ENCODE assay signal across 13 cellular contexts in the genomic region with DNA sequence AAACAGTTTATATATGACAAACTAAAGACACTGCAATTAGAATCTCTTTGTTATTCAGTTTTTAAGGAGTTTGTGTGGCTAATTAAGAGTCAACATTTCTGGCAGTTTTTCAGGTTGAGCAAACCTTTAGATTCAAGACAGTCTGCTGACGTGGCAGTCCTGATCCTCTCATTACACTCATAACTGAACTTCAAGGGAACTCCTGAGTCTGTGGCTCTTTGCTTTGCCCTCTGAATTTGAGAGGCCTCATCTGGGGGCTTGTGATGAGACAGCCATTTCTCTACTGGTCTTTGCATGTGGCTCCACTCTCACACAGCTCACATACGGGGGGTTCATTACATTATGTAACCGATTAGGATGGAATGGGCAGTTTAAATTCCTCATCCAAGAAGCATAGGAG.
A peak's percentile ranks its signal among the peaks of the same experiment; 100 is the strongest.
DNase-seq lines count a peak whose midpoint lies in the region; ATAC-seq, FAIRE-seq and TF ChIP-seq lines count a peak whose summit lies in the region.
"Had no signal": no experiment of that assay in that cellular context is flagged by ENCODE, and none has a peak within 500 bp of the region (broad histone marks: within the 10 kb centered on the region; RNA-seq: fewer than 3 reads in every experiment).

No MANE protein-coding gene starts in this region.

- H3K27me3 Mint-ChIP-seq in astrocyte (ENCODE audit: low read depth, unreplicated experiment), result no peaks in the 10 kb centered on the region
- H3K27me3 Mint-ChIP-seq in endodermal cell (ENCODE audit: insufficient read depth), result no peaks in the 10 kb centered on the region
- H3K27me3 Mint-ChIP-seq: CD4-positive, alpha-beta memory T cell had no signal

- no peak for FAIRE-seq in astrocyte (lab: Jason Lieb, UNC)

- H3K9me3 ChIP-seq in astrocyte (ENCODE audit: insufficient read depth, low read depth, low read length) (no peaks in the 10 kb centered on the region), endodermal cell (ENCODE audit: control insufficient read depth, low read length) (no peaks in the 10 kb centered on the region)

- H2AFZ ChIP-seq in astrocyte (ENCODE audit: low read depth, low read length), result no peak overlapping the region

- H3K27ac Mint-ChIP-seq in astrocyte (ENCODE audit: unreplicated experiment), result peak overlapping the region; percentile 20
- no peak overlapping the region for H3K27ac Mint-ChIP-seq in endodermal cell
- H3K27ac Mint-ChIP-seq: activated naive CD8-positive, alpha-beta T cell treated with anti-CD3 and anti-CD28 coated beads, Interleukin-2, amount 10 ng/mL, durations not matched to agents 7 days and 5 days; CD4-positive, alpha-beta memory T cell had no signal

- no peaks in the 10 kb centered on the region for H3K9me3 Mint-ChIP-seq in astrocyte (ENCODE audit: unreplicated experiment)
- H3K9me3 Mint-ChIP-seq in endodermal cell, result no peaks in the 10 kb centered on the region
- H3K9me3 Mint-ChIP-seq: activated naive CD8-positive, alpha-beta T cell treated with anti-CD3 and anti-CD28 coated beads, Interleukin-2, amount 10 ng/mL, durations not matched to agents 7 days and 5 days had no signal

- no peak overlapping the region for H3K4me3 Mint-ChIP-seq in astrocyte (ENCODE audit: unreplicated experiment)
- H3K4me3 Mint-ChIP-seq in endodermal cell, result no peak overlapping the region
- H3K4me3 Mint-ChIP-seq: activated naive CD8-positive, alpha-beta T cell treated with anti-CD3 and anti-CD28 coated beads, Interleukin-2, amount 10 ng/mL, durations not matched to agents 7 days and 5 days; CD4-positive, alpha-beta memory T cell had no signal

- 87 to 89% methylated on average over 2 to 3 of the region's 3 CpGs for WGBS in endodermal cell (ENCODE audit: insufficient coverage in 1 of 2, insufficient read length in 1 of 2), 2 experiments

- no peaks in the 10 kb centered on the region for H3K36me3 ChIP-seq in astrocyte (ENCODE audit: insufficient read depth, low read length)
- H3K36me3 ChIP-seq in endodermal cell (ENCODE audit: control insufficient read depth, insufficient read depth, low read length), result no peaks in the 10 kb centered on the region

- intact Hi-C loops in cardiac septum (cut with DNase I), result no loop called here

- H3K79me2 ChIP-seq in astrocyte (ENCODE audit: insufficient read depth, low read length), result no peaks in the 10 kb centered on the region

- H3K4me1 Mint-ChIP-seq in astrocyte (ENCODE audit: low read depth, unreplicated experiment) (peaks cover 12% of the 10 kb centered on the region), endodermal cell (peaks cover 8% of the 10 kb centered on the region)
- H3K4me1 Mint-ChIP-seq: activated naive CD8-positive, alpha-beta T cell treated with anti-CD3 and anti-CD28 coated beads, Interleukin-2, amount 10 ng/mL, durations not matched to agents 7 days and 5 days; CD4-positive, alpha-beta memory T cell had no signal

- H3K9ac ChIP-seq in astrocyte (ENCODE audit: low read length) (no peak overlapping the region), endodermal cell (ENCODE audit: extremely low read depth, low read length, poor library complexity, severe bottlenecking) (no peak overlapping the region)

- H3K36me3 Mint-ChIP-seq in astrocyte (ENCODE audit: low read depth, unreplicated experiment) (no peaks in the 10 kb centered on the region), endodermal cell (ENCODE audit: low read depth) (no peaks in the 10 kb centered on the region)
- H3K36me3 Mint-ChIP-seq: activated naive CD8-positive, alpha-beta T cell treated with anti-CD3 and anti-CD28 coated beads, Interleukin-2, amount 10 ng/mL, durations not matched to agents 7 days and 5 days; CD4-positive, alpha-beta memory T cell had no signal

- H3K27ac ChIP-seq in astrocyte (ENCODE audit: low read depth, low read length) (no peak overlapping the region), endodermal cell (ENCODE audit: low read depth, low read length) (no peak overlapping the region)

- H3K4me1 ChIP-seq in astrocyte (ENCODE audit: insufficient read depth, low read length) (no peaks in the 10 kb centered on the region), endodermal cell (ENCODE audit: control insufficient read depth, insufficient read depth, low read length) (no peaks in the 10 kb centered on the region)

- no peak overlapping the region for H3K4me2 ChIP-seq in astrocyte (ENCODE audit: low read length)

- H3K4me3 ChIP-seq in astrocyte (ENCODE audit: insufficient read depth, low read depth, low read length) (no peak overlapping the region), endodermal cell (ENCODE audit: low read length) (no peak overlapping the region)

- TF ChIP-seq CTCF in astrocyte (IDR thresholded peaks at IDR 0.05; ENCODE audit: insufficient read depth, low read depth, low read length), result no peak
- no peak for TF ChIP-seq CTCF in endodermal cell (conservative IDR thresholded peaks at IDR 0.05)
- TF ChIP-seq CTCF in omental fat pad (IDR thresholded peaks at IDR 0.05), result no peak

- no peaks in the 10 kb centered on the region for H3K27me3 ChIP-seq in astrocyte (ENCODE audit: insufficient read depth, low read length)
- H3K27me3 ChIP-seq in endodermal cell (ENCODE audit: control insufficient read depth, insufficient read depth, low read length, poor library complexity, severe bottlenecking), result no peaks in the 10 kb centered on the region

- POLR2A ChIA-PET in HEK293T (lab: Yijun Ruan, JAX), result no interaction called here

- DNase-seq in astrocyte (ENCODE audit: low read depth), result no peak
- no peak for DNase-seq in cardiac septum (ENCODE audit: low spot score)
- DNase-seq in endodermal cell, result no peak
- DNase-seq in HEK293T (ENCODE audit: extremely low spot score), result no peak
- no peak for DNase-seq in omental fat pad (ENCODE audit: low spot score)
- DNase-seq: activated CD4-positive, alpha-beta T cell treated with anti-CD3 and anti-CD28 coated beads, Interleukin-2, amount 50 U/mL, for 4 hours; activated naive CD8-positive, alpha-beta T cell treated with anti-CD3 and anti-CD28 coated beads, Interleukin-2, amount 10 ng/mL, durations not matched to agents 7 days and 5 days; CD4-positive, alpha-beta memory T cell; NCI-H2171; stimulated activated CD8-positive, alpha-beta memory T cell treated with anti-CD3 and anti-CD28 coated beads, Interleukin-4, amount 100 ng/mL, for 48 hours had no signal

- ATAC-seq in GM18508 (IDR thresholded peaks at IDR 0.05; ENCODE audit: insufficient read depth, unreplicated experiment), result peak; percentile 82
- peak; percentile 81 for ATAC-seq in GM21381 (IDR thresholded peaks at IDR 0.05; ENCODE audit: unreplicated experiment)
- peak; percentile 85 for ATAC-seq in HG03045 (IDR thresholded peaks at IDR 0.05; ENCODE audit: unreplicated experiment)
- no peak for ATAC-seq in omental fat pad (ENCODE audit: low FRiP score)

- CTCF ChIA-PET in HEK293T (lab: Yijun Ruan, JAX), result no interaction called here

- no peaks in the 10 kb centered on the region for H4K20me1 ChIP-seq in astrocyte (ENCODE audit: insufficient read depth, low read length)

TF ChIP-seq in HEK293T, 16 proteins besides CTCF, POLR2A, EP300 and RAD21:
- TF ChIP-seq BHLHE40 (IDR thresholded peaks at IDR 0.05; ENCODE audit: borderline replicate concordance) (no peak), ELF4 (IDR thresholded peaks at IDR 0.05) (no peak), LEF1 (IDR thresholded peaks at IDR 0.05; ENCODE audit: borderline replicate concordance) (no peak), ARNT (IDR thresholded peaks at IDR 0.05) (no peak)
